ENCODE assay signal across 8 cellular contexts in the genomic region with DNA sequence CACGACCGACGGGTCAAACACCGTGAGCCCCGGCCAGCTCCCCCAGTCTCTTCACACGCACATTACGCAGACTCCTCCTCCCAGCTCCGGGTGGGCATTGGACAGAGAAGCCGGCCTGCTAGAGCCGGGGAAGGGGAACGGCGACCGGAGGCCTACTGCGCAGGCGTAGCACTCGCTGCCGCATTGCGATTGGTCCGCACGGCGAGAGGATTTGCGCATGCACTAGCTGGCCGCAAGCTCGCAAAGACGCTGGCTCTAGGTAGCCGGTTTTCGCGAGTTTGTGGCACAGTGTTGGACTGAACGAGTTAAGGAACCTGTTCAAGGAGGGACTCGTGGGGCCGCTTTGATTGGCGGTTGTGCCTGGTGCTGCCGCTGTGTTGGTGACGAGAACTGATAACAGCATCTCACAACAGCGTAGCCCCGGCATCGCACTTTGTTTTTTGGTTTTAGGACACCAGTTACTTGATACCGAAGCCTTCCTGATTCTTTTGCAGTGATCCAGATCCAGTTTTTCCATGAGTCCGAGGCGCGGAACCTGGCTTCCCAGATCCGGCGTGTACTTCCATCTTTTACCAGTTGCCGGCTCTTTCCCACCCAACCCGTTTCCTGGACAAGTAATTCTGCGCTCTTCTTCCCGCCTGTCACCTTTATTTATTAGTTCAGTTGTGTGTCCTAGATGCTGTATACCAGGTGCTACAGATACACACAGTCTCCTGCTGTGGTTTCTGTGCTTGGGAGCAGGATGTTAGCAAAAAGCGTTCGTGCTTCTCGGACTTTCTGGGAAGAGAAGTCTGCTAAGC. TPM values are rescaled to one million over a fixed set of nuclear protein-coding genes. Genes with fewer than 3 reads are reported as not detected.
DNase-seq lines count a peak whose midpoint lies in the region; TF ChIP-seq lines count a peak whose summit lies in the region.

AIFM1 (minus strand) TSS at position 139 of the 800 bp plus-strand sequence. CDS start 185 bp downstream, outside the sequence.

- H3K27me3 ChIP-seq in neuron (ENCODE audit: insufficient read depth, low read length) (no peaks in the 10 kb centered on the region), subcutaneous abdominal adipose tissue (ENCODE audit: control insufficient read depth in 5 of 5, insufficient read depth in 4 of 5, low read length in 5 of 5) (peaks cover 0 to 8% (median 3%) of the 10 kb centered on the region in 5 donors)

- H3K9ac ChIP-seq in subcutaneous abdominal adipose tissue (ENCODE audit: low read length in 5 of 5) = peak within 1 kb of the TSS; percentile 68 to 84 (median 76)

- H3K36me3 ChIP-seq in neuron (ENCODE audit: insufficient read depth, low read length) = peaks cover 3% of the 10 kb centered on the region
- H3K36me3 ChIP-seq in subcutaneous abdominal adipose tissue (ENCODE audit: control insufficient read depth in 5 of 5, insufficient read depth in 5 of 5, low read length in 5 of 5) = no peaks in the 10 kb centered on the region

- H3K9me3 ChIP-seq in neuron (ENCODE audit: low read length) (no peaks in the 10 kb centered on the region), subcutaneous abdominal adipose tissue (ENCODE audit: control insufficient read depth in 5 of 5, low read length in 5 of 5) (peaks cover 0 to 6% (median 0%) of the 10 kb centered on the region in 5 donors)

- CTCF ChIA-PET in HEK293T (lab: Yijun Ruan, JAX) = interaction anchor here (0.8 kb wide), 1 partner anchor 23 kb away, joined by 4 read pairs; no protein-coding TSS in a partner anchor

- H3K4me3 ChIP-seq in neuron (ENCODE audit: low read length) = peak within 1 kb of the TSS; percentile 69
- peak within 1 kb of the TSS; percentile 66 to 78 (median 67) for H3K4me3 ChIP-seq in subcutaneous abdominal adipose tissue (ENCODE audit: low read depth in 1 of 5, low read length in 5 of 5)

- H3K27ac ChIP-seq in subcutaneous abdominal adipose tissue (ENCODE audit: low read depth, low read length) = peak within 1 kb of the TSS; percentile 84

- no peak within 1 kb of the TSS for H2AFZ ChIP-seq in neuron (ENCODE audit: low read depth, low read length)

- DNase-seq in GDM1 (lab: John Stamatoyannopoulos, UW) (peak; percentile 93), HEK293T (ENCODE audit: extremely low spot score) (peak; percentile 96), MV-4-11 (lab: John Stamatoyannopoulos, UW) (peak; percentile 92), SK-MEL-5 (ENCODE audit: low read depth, low spot score) (peak; percentile 94), foreskin melanocyte (peak; percentile 90)
- peak; percentile 87 for DNase-seq in activated naive CD4-positive, alpha-beta T cell treated with Interleukin-2 at 50 U/mL for 16 hours

- POLR2A ChIA-PET in HEK293T (lab: Yijun Ruan, JAX) = interaction anchor here (0.6 to 1.3 kb wide), 13 partner anchors 8 to 336 kb away, joined by 3 to 12 read pairs (median 4); partner anchors contain the start of gene UTP14A

- in situ Hi-C loops in SK-MEL-5 (cut with HindIII; ENCODE audit: low pct_unique_long_range_greater_than_20kb, low sequenced_read_pairs) = no loop called here

- H3K4me1 ChIP-seq in neuron (ENCODE audit: insufficient read depth, low read length) (peaks cover 6% of the 10 kb centered on the region), subcutaneous abdominal adipose tissue (ENCODE audit: control insufficient read depth in 5 of 5, insufficient read depth in 5 of 5, low read length in 5 of 5) (peaks cover 3 to 25% (median 18%) of the 10 kb centered on the region in 5 donors)

TF ChIP-seq in HEK293T, 16 proteins besides CTCF, POLR2A, EP300 and RAD21:
- TF ChIP-seq NFRKB (IDR thresholded peaks at IDR 0.05) = no peak
- no peak; the same call in 1 of the 2 replicates for TF ChIP-seq TARDBP (IDR thresholded peaks at IDR 0.05)
- no peak for TF ChIP-seq FOXK2 (IDR thresholded peaks at IDR 0.05)
- no peak for TF ChIP-seq SP1 (IDR thresholded peaks at IDR 0.05)
- TF ChIP-seq ZNF384 (IDR thresholded peaks at IDR 0.05) = no peak
- TF ChIP-seq LEF1 (IDR thresholded peaks at IDR 0.05; ENCODE audit: borderline replicate concordance) = no peak; the same call in 1 of the 2 replicates
- TF ChIP-seq ARNT (IDR thresholded peaks at IDR 0.05) = peak; percentile 66; the same call in 1 of the 2 replicates
- no peak for TF ChIP-seq HDGF (IDR thresholded peaks at IDR 0.05; ENCODE audit: borderline replicate concordance)
- TF ChIP-seq L3MBTL2 (conservative IDR thresholded peaks at IDR 0.05) = peak; percentile 78
- TF ChIP-seq, protein P1, sequence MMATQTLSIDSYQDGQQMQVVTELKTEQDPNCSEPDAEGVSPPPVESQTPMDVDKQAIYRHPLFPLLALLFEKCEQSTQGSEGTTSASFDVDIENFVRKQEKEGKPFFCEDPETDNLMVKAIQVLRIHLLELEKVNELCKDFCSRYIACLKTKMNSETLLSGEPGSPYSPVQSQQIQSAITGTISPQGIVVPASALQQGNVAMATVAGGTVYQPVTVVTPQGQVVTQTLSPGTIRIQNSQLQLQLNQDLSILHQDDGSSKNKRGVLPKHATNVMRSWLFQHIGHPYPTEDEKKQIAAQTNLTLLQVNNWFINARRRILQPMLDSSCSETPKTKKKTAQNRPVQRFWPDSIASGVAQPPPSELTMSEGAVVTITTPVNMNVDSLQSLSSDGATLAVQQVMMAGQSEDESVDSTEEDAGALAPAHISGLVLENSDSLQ (IDR thresholded peaks at IDR 0.05) = peak; percentile 93
- TF ChIP-seq SUZ12 (IDR thresholded peaks at IDR 0.05) = no peak
- TF ChIP-seq ELF4 (IDR thresholded peaks at IDR 0.05) = peak; percentile 55
- no peak for TF ChIP-seq BHLHE40 (IDR thresholded peaks at IDR 0.05; ENCODE audit: borderline replicate concordance)
- TF ChIP-seq FOXM1 (IDR thresholded peaks at IDR 0.05; ENCODE audit: borderline replicate concordance) = peak; percentile 96
- peak; percentile 73 for TF ChIP-seq CTBP1 (IDR thresholded peaks at IDR 0.05; ENCODE audit: borderline replicate concordance)
- TF ChIP-seq FOXA1 (IDR thresholded peaks at IDR 0.05) = no peak

RNA-seq across cellular contexts. Expression of gene AIFM1, which starts in this region (rescaled TPM):
- total RNA-seq in SK-MEL-5 (2014; rRNA removed; shearing (Covaris generic)) = 71.0 and 77.5 TPM in 2 replicates
- polyA plus RNA-seq in SK-MEL-5 (2015; cell fraction: cytosol; rRNA removed) = 77.6 and 89.2 TPM in 2 replicates
- 30.2 and 43.9 TPM in 2 replicates for polyA plus RNA-seq in SK-MEL-5 (2015; cell fraction: nucleus; rRNA removed)

Comparison
In these comparisons a context has a peak if more than half of its experiments do, and no peak if none do; other contexts are left out.
1. Peak in every context shown above with its lines: DNase-seq, H3K4me3 ChIP-seq and H3K27ac ChIP-seq.